Comparison of ENCODE assay signal across 9 cellular contexts in genomic region chr1:24704411-24705259, GRCh38. TPM values are rescaled to one million over a fixed set of nuclear protein-coding genes. Genes with fewer than 3 reads are reported as not detected.
A peak's percentile ranks its signal among the peaks of the same experiment; 100 is the strongest.
DNase-seq lines count a peak whose midpoint lies in the region; ATAC-seq, FAIRE-seq and TF ChIP-seq lines count a peak whose summit lies in the region.
"Had no signal": no experiment of that assay in that cellular context is flagged by ENCODE, and none has a peak within 500 bp of the region (broad histone marks: within the 10 kb centered on the region; RNA-seq: fewer than 3 reads in every experiment).

No MANE protein-coding gene starts in this region.

- no peak for FAIRE-seq in astrocyte (lab: Jason Lieb, UNC)

- TF ChIP-seq CTCF in A673 (conservative IDR thresholded peaks at IDR 0.05; ENCODE audit: low read depth, low read length) (no peak), Loucy (conservative IDR thresholded peaks at IDR 0.05; ENCODE audit: low read length) (no peak), astrocyte (IDR thresholded peaks at IDR 0.05; ENCODE audit: insufficient read depth, low read depth, low read length) (no peak), left lung (IDR thresholded peaks at IDR 0.05) (no peak), uterus (IDR thresholded peaks at IDR 0.05) (no peak)

- H3K4me3 Mint-ChIP-seq in astrocyte (ENCODE audit: unreplicated experiment): no peak overlapping the region
- H3K4me3 Mint-ChIP-seq: activated naive CD8-positive, alpha-beta T cell had no signal

- intact Hi-C loops in A673 (cut with micrococcal nuclease; ENCODE audit: unreplicated experiment) (no loop called here), left lung (cut with DNase I) (no loop called here), uterus (cut with DNase I; ENCODE audit: low total_unique reads) (no loop called here)

- no peak for TF ChIP-seq POLR2A in uterus (IDR thresholded peaks at IDR 0.05)

- H3K27me3 Mint-ChIP-seq in astrocyte (ENCODE audit: low read depth, unreplicated experiment): no peaks in the 10 kb centered on the region
- H3K27me3 Mint-ChIP-seq: activated naive CD8-positive, alpha-beta T cell had no signal

- peak overlapping the region; percentile 44 for H3K27ac ChIP-seq in A673 (ENCODE audit: low read depth, low read length, poor library complexity, severe bottlenecking)
- H3K27ac ChIP-seq in astrocyte (ENCODE audit: low read depth, low read length): peak overlapping the region; percentile 94
- peak overlapping the region; percentile 61 to 66 for H3K27ac ChIP-seq in left lung
- H3K27ac ChIP-seq in uterus: peak overlapping the region; percentile 69 to 81

- H3K4me3 ChIP-seq in A673 (ENCODE audit: low read depth, low read length, poor library complexity, severe bottlenecking) (no peak overlapping the region), Loucy (ENCODE audit: low read length, poor library complexity, severe bottlenecking) (no peak overlapping the region), astrocyte (ENCODE audit: insufficient read depth, low read depth, low read length) (no peak overlapping the region), left lung (peak overlapping the region in 1 of 2 donors; percentile 19), uterus (no peak overlapping the region)

- POLR2A ChIA-PET in A673 (lab: Charles Lee; ENCODE audit: low non-redundant PET): no interaction called here

- H3K9ac ChIP-seq in Loucy (ENCODE audit: low read depth, low read length, poor library complexity, severe bottlenecking): no peak overlapping the region
- H3K9ac ChIP-seq in astrocyte (ENCODE audit: low read length): peak overlapping the region; percentile 76

- H3K4me1 Mint-ChIP-seq in astrocyte (ENCODE audit: low read depth, unreplicated experiment): peaks cover 13% of the 10 kb centered on the region

- H2AFZ ChIP-seq in Loucy (ENCODE audit: low read length) (peak overlapping the region; percentile 86), astrocyte (ENCODE audit: low read depth, low read length) (no peak overlapping the region)

- CTCF ChIA-PET in A673 (lab: Charles Lee): interaction anchor here (0.6 to 1.8 kb wide), 3 partner anchors 18 to 267 kb away, joined by 5 to 8 read pairs (median 5); no protein-coding TSS in a partner anchor

- H3K4me2 ChIP-seq in Loucy (ENCODE audit: low read depth, low read length, poor library complexity, severe bottlenecking) (no peak overlapping the region), astrocyte (ENCODE audit: low read length) (peak overlapping the region; percentile 70)

- H3K36me3 Mint-ChIP-seq in astrocyte (ENCODE audit: low read depth, unreplicated experiment): no peaks in the 10 kb centered on the region
- H3K36me3 Mint-ChIP-seq: activated naive CD8-positive, alpha-beta T cell had no signal

- H3K4me1 ChIP-seq in A673 (ENCODE audit: insufficient read depth, low read length, poor library complexity, severe bottlenecking): peaks cover 11% of the 10 kb centered on the region
- peaks cover 9% of the 10 kb centered on the region for H3K4me1 ChIP-seq in Loucy (ENCODE audit: insufficient read depth, low read length, poor library complexity, severe bottlenecking)
- H3K4me1 ChIP-seq in astrocyte (ENCODE audit: insufficient read depth, low read length): peaks cover 36% of the 10 kb centered on the region
- H3K4me1 ChIP-seq in left lung: peaks cover 0 to 29% of the 10 kb centered on the region in 2 donors
- no peaks in the 10 kb centered on the region for H3K4me1 ChIP-seq in uterus

- H3K9me2 ChIP-seq in Loucy (replicated peaks; ENCODE audit: low read depth, low read length): no peaks in the 10 kb centered on the region

- H3K27me3 ChIP-seq in A673 (replicated peaks; ENCODE audit: insufficient read depth, low read depth, low read length, poor library complexity) (no peaks in the 10 kb centered on the region), Loucy (ENCODE audit: insufficient read depth, low read length, poor library complexity, severe bottlenecking) (no peaks in the 10 kb centered on the region), astrocyte (ENCODE audit: insufficient read depth, low read length) (no peaks in the 10 kb centered on the region), left lung (no peaks in the 10 kb centered on the region), uterus (no peaks in the 10 kb centered on the region)

- ATAC-seq in left lung: peak; percentile 4
- no peak for ATAC-seq in HG03025 (IDR thresholded peaks at IDR 0.05; ENCODE audit: low FRiP score, unreplicated experiment)
- no peak for ATAC-seq in GM18519 (IDR thresholded peaks at IDR 0.05; ENCODE audit: low FRiP score, unreplicated experiment)

- no peaks in the 10 kb centered on the region for H3F3A ChIP-seq in Loucy (ENCODE audit: low read depth)

- no peaks in the 10 kb centered on the region for H3K9me3 Mint-ChIP-seq in astrocyte (ENCODE audit: unreplicated experiment)

- BruUV-seq in A673 (replicated peaks; lab: Mats Ljungman, UMichigan): TSS peak; percentile 58

- DNase-seq in A673 (ENCODE audit: low spot score) (peak; percentile 61), astrocyte (ENCODE audit: low read depth) (peak; percentile 99), left lung (no peak), uterus (peak in 1 of 2 donors; percentile 34)
- DNase-seq in activated naive CD4-positive, alpha-beta T cell treated with Interleukin-2 at 50 U/mL for 16 hours: no peak

- H3K36me3 ChIP-seq in A673 (ENCODE audit: insufficient read depth, low read length, poor library complexity, severe bottlenecking) (no peaks in the 10 kb centered on the region), Loucy (ENCODE audit: insufficient read depth, low read length) (no peaks in the 10 kb centered on the region), astrocyte (ENCODE audit: insufficient read depth, low read length) (no peaks in the 10 kb centered on the region), left lung (no peaks in the 10 kb centered on the region), uterus (no peaks in the 10 kb centered on the region)

- H4K20me1 ChIP-seq in Loucy (ENCODE audit: insufficient read depth, low read length, poor library complexity, severe bottlenecking) (no peaks in the 10 kb centered on the region), astrocyte (ENCODE audit: insufficient read depth, low read length) (no peaks in the 10 kb centered on the region)

- peak overlapping the region; percentile 85 for H3K27ac Mint-ChIP-seq in astrocyte (ENCODE audit: unreplicated experiment)
- H3K27ac Mint-ChIP-seq: activated naive CD8-positive, alpha-beta T cell had no signal

- no peaks in the 10 kb centered on the region for H3K9me3 ChIP-seq in A673 (ENCODE audit: low read depth, low read length, poor library complexity, severe bottlenecking)
- no peaks in the 10 kb centered on the region for H3K9me3 ChIP-seq in Loucy (ENCODE audit: insufficient read depth, low read depth, low read length)
- H3K9me3 ChIP-seq in astrocyte (ENCODE audit: insufficient read depth, low read depth, low read length): no peaks in the 10 kb centered on the region
- no peaks in the 10 kb centered on the region for H3K9me3 ChIP-seq in left lung
- H3K9me3 ChIP-seq in uterus: no peaks in the 10 kb centered on the region

- H3K79me2 ChIP-seq in Loucy (ENCODE audit: insufficient read depth, low read length) (no peaks in the 10 kb centered on the region), astrocyte (ENCODE audit: insufficient read depth, low read length) (no peaks in the 10 kb centered on the region)

RNA-seq across cellular contexts. Expression of gene CLIC4, which starts 40.6 kb away (rescaled TPM):
- total RNA-seq in A673 (2021) (207 and 209 TPM in 2 replicates), astrocyte (353 and 375 TPM in 2 replicates), left lung (100 to 1,000 TPM; 158 to 197 TPM), uterus (100 to 1,000 TPM; 294 to 434 (median 374) TPM)

Comparison
In these comparisons a context has a peak if more than half of its experiments do, and no peak if none do; other contexts are left out.
1. DNase-seq: peak in A673 (single experiment) and astrocyte (single experiment); none in left lung (0 of 2) and activated naive CD4-positive, alpha-beta T cell treated with Interleukin-2 at 50 U/mL for 16 hours (single experiment).
2. H3K27ac ChIP-seq: peak in every context shown above with its lines; median percentile 94 in astrocyte; 75 in uterus; 64 in left lung; 44 in A673.